8 cellular contexts compared by ENCODE assay signal in the genomic region with DNA sequence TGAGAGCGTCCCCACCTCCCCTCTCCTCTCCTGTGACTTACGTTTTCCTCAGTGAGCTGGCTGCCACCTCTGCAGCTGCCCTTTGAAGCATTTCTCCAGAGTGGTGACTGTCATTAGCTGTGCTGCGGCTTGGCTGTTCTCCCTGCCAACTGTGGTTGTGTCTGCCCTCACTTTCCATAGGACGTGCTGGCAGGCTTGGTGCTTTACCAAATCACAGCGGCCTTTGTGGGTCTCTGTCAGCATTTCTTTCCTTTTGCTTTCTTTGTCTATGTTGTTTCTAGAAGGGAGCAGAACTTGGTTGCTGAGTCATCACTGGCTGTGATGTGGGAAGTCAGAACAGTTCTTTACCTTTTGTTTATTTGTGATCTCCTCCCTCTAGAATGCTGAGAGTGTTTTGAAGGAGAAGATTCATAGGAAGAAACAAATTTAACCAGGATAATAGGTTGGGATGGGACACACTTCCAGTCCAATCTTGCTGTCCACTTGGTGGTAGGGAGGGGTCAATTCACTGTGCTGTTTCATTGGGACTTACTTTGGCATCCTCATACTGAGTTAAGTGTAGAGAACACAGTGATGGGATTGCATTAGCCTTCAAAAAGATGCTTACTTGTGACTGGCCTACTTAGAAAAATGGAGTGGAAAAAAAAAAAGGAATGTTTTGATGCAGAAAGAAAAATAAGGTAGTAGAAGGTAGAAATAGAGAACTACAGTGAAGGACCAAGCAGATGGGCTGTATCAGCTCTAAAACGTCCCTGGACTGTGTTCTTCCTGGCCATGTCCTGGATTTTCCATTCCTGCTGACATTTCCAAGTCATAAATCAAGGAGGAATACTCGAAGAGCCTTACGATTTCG.
DNase-seq lines count a peak whose midpoint lies in the region; ATAC-seq lines count a peak whose summit lies in the region.

No MANE protein-coding gene starts in this region.

- H3K27ac Mint-ChIP-seq in CD4-positive, alpha-beta memory T cell = no peak overlapping the region

- intact Hi-C loops in CD4-positive, alpha-beta memory T cell (cut with micrococcal nuclease) = no loop called here

- no peaks in the 10 kb centered on the region for H3K36me3 Mint-ChIP-seq in CD4-positive, alpha-beta memory T cell

- no peak overlapping the region for H3K27ac ChIP-seq in CD4-positive, alpha-beta memory T cell (ENCODE audit: low read depth, low read length)

- DNase-seq in LHCN-M2 (ENCODE audit: low read depth) (peak; percentile 78), hepatic stellate cell (ENCODE audit: low spot score) (peak; percentile 18), NCI-H2029 treated with DMSO at 0.1 percent for 48 hours (lab: John Stamatoyannopoulos, UW) (no peak)
- peak; percentile 16 for DNase-seq in activated CD8-positive, alpha-beta memory T cell treated with anti-CD3 and anti-CD28 coated beads, Interleukin-2, amount 50 U/mL, for 4 hours
- peak; percentile 20 to 29 for DNase-seq in stimulated activated CD4-positive, alpha-beta T cell treated with anti-CD3 and anti-CD28 coated beads, Interleukin-4, amount 100 ng/mL, for 48 hours (ENCODE audit: low read depth in 2 of 2)
- DNase-seq in CD4-positive, alpha-beta memory T cell = no peak
- no peak for DNase-seq in effector CD8-positive, alpha-beta T cell (lab: John Stamatoyannopoulos, UW)

- H3K4me3 ChIP-seq in CD4-positive, alpha-beta memory T cell (ENCODE audit: low read length in 2 of 2) = no peak overlapping the region

- H3K9me3 ChIP-seq in CD4-positive, alpha-beta memory T cell (ENCODE audit: control insufficient read depth in 1 of 2, low read length in 2 of 2) = no peaks in the 10 kb centered on the region

- H3K27me3 ChIP-seq in CD4-positive, alpha-beta memory T cell (ENCODE audit: insufficient read depth, low read length) = no peaks in the 10 kb centered on the region

- no peak for ATAC-seq in GM21367 (IDR thresholded peaks at IDR 0.05; ENCODE audit: unreplicated experiment)

- POLR2A ChIA-PET in CD4-positive, alpha-beta memory T cell (lab: Charles Lee; ENCODE audit: partially characterized antibody) = no interaction called here

- no peak overlapping the region for H3K4me3 Mint-ChIP-seq in CD4-positive, alpha-beta memory T cell

- H3K4me1 Mint-ChIP-seq in CD4-positive, alpha-beta memory T cell = peaks cover 0 to 7% (median 4%) of the 10 kb centered on the region in 4 donors

- no peaks in the 10 kb centered on the region for H3K9me3 Mint-ChIP-seq in CD4-positive, alpha-beta memory T cell

- H3K4me1 ChIP-seq in CD4-positive, alpha-beta memory T cell (ENCODE audit: insufficient read depth, low read length) = no peaks in the 10 kb centered on the region

- CTCF ChIA-PET in CD4-positive, alpha-beta memory T cell (lab: Charles Lee; ENCODE audit: partially characterized antibody) = no interaction called here

- peaks cover 26 to 27% of the 10 kb centered on the region in 2 donors for H3K27me3 Mint-ChIP-seq in CD4-positive, alpha-beta memory T cell

- H3K36me3 ChIP-seq in CD4-positive, alpha-beta memory T cell (ENCODE audit: insufficient read depth, low read length) = no peaks in the 10 kb centered on the region

Comparison
In these comparisons a context has a peak if more than half of its experiments do, and no peak if none do; other contexts are left out.
1. DNase-seq: peak in LHCN-M2 (single experiment), activated CD8-positive, alpha-beta memory T cell treated with anti-CD3 and anti-CD28 coated beads, Interleukin-2, amount 50 U/mL, for 4 hours (single experiment), hepatic stellate cell (single experiment) and stimulated activated CD4-positive, alpha-beta T cell treated with anti-CD3 and anti-CD28 coated beads, Interleukin-4, amount 100 ng/mL, for 48 hours (2 of 2); none in CD4-positive, alpha-beta memory T cell (0 of 5), effector CD8-positive, alpha-beta T cell (single experiment) and NCI-H2029 treated with DMSO at 0.1 percent for 48 hours (single experiment).